Comparison of ENCODE assay signal across 16 cellular contexts in the genomic region with DNA sequence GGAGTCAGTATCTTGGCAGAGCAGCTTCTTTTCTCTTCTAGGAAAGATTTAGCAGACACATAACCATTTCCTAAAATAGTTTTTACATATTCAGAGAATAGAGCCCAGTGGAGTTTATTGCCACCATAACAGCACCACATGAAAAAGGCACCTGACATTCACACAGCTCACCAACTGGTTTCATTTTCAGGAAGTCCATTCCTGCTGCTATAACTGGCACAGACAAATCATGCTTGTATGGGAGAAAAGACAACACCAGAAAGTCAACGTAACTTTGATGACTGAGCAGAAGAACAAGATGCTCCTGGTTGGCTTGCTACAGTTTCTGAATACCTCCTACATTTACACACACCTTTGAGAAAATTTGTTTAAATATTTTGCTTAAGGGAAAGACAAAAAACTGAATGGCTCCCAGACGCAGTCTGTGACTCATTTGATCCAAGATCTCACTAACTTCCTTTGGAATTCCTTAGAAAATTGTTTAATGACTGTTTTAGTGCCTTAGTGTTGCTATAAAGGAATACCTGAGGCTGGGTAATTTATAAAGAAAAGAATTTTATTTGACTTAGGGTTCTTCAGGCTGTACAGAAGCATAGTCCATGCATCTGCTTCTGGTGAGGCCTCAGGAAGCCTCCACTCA.
A peak's percentile ranks its signal among the peaks of the same experiment; 100 is the strongest.
DNase-seq lines count a peak whose midpoint lies in the region; ATAC-seq, FAIRE-seq and TF ChIP-seq lines count a peak whose summit lies in the region.
"Had no signal": no experiment of that assay in that cellular context is flagged by ENCODE, and none has a peak within 500 bp of the region (broad histone marks: within the 10 kb centered on the region; RNA-seq: fewer than 3 reads in every experiment).

No MANE protein-coding gene starts in this region.

- H3K27ac ChIP-seq in RWPE2 (ENCODE audit: poor library complexity, severe bottlenecking) (peak overlapping the region; percentile 67), foreskin keratinocyte (no peak overlapping the region), kidney (ENCODE audit: low read depth in 2 of 2, low read length in 2 of 2) (no peak overlapping the region)

- FAIRE-seq in kidney (lab: Jason Lieb, UNC) = no peak
- FAIRE-seq: GM12891 had no signal

- H3K4me1 ChIP-seq in RWPE2 (ENCODE audit: insufficient read depth, poor library complexity, severe bottlenecking) (peaks cover 20% of the 10 kb centered on the region), foreskin keratinocyte (no peaks in the 10 kb centered on the region), kidney (ENCODE audit: control insufficient read depth in 1 of 2, insufficient read depth in 1 of 2, low read depth in 1 of 2, low read length in 2 of 2) (no peaks in the 10 kb centered on the region)

- ATAC-seq in RWPE2 (ENCODE audit: low read depth) (peak; percentile 51; the same call in 1 of the 3 replicates), foreskin keratinocyte (peak; percentile 51), HG03159 (IDR thresholded peaks at IDR 0.05; ENCODE audit: unreplicated experiment) (no peak)
- ATAC-seq: GM23338 had no signal

- no peak overlapping the region for H3K4me3 ChIP-seq in RWPE2 (ENCODE audit: severe bottlenecking)
- no peak overlapping the region for H3K4me3 ChIP-seq in kidney (ENCODE audit: low read length in 2 of 2)
- H3K4me3 ChIP-seq: GM23338 had no signal

- H3K27me3 ChIP-seq in RWPE2 (ENCODE audit: insufficient read depth, poor library complexity, severe bottlenecking) = no peaks in the 10 kb centered on the region
- H3K27me3 ChIP-seq in foreskin keratinocyte = no peaks in the 10 kb centered on the region

- H3K36me3 ChIP-seq in RWPE2 (ENCODE audit: low read depth) (no peaks in the 10 kb centered on the region), kidney (ENCODE audit: control insufficient read depth in 1 of 2, insufficient read depth in 2 of 2, low read length in 2 of 2) (no peaks in the 10 kb centered on the region)

- intact Hi-C loops in kidney (cut with DNase I) = no loop called here

- H3K9ac ChIP-seq in kidney (ENCODE audit: low read length in 2 of 2) = no peak overlapping the region

- TF ChIP-seq CTCF in RWPE2 (IDR thresholded peaks at IDR 0.05; ENCODE audit: poor library complexity, severe bottlenecking) (no peak), foreskin keratinocyte (conservative IDR thresholded peaks at IDR 0.05) (no peak), kidney (IDR thresholded peaks at IDR 0.05; ENCODE audit: borderline replicate concordance, extremely low read depth, insufficient read depth) (no peak)

- no peaks in the 10 kb centered on the region for H3K9me3 ChIP-seq in RWPE2 (ENCODE audit: severe bottlenecking)
- H3K9me3 ChIP-seq in kidney (ENCODE audit: control insufficient read depth in 1 of 2, low read length in 2 of 2) = no peaks in the 10 kb centered on the region

- peak; percentile 11 for DNase-seq in A172 (ENCODE audit: low spot score)
- peak; percentile 43 for DNase-seq in HT1080 (ENCODE audit: low read depth)
- DNase-seq in RWPE2 (ENCODE audit: low spot score) = no peak
- DNase-seq in foreskin keratinocyte = peak; percentile 23 to 65
- DNase-seq in kidney glomerular epithelial cell (lab: John Stamatoyannopoulos, UW) = no peak
- DNase-seq in NCI-H345 (lab: John Stamatoyannopoulos, UW) = no peak
- DNase-seq in kidney = no peak
- DNase-seq: 8988T; ACHN; C1 segment of cervical spinal cord; CD4-positive, alpha-beta T cell; DMS79; H9 had no signal

Comparison
In these comparisons a context has a peak if more than half of its experiments do, and no peak if none do; other contexts are left out.
1. DNase-seq: peak in A172 (single experiment), HT1080 (single experiment) and foreskin keratinocyte (2 of 2); none in RWPE2 (single experiment), kidney glomerular epithelial cell (single experiment), NCI-H345 (single experiment) and kidney (single experiment).